In the genomic region with DNA sequence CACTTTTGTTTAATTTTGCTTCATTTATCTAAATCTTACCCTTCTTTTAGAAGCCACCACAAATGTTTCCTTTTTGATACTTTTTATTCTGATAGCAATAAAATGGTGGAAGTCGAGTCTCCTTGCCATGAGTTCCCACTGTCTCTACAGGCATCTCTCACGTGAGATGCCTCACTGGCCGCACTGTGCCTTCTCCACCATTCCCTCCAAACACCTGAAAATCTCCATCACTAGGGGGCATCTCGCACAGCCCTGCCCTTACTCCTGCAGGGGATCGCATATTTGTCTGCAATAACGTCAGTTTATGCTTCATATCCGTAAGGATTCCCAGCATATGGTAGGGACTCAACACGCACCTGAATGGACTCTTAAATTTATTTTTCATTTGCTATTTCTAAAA, we compare ENCODE assay signal across 15 cellular contexts. TPM values are rescaled to one million over a fixed set of nuclear protein-coding genes. Genes with fewer than 3 reads are reported as not detected.
DNase-seq lines count a peak whose midpoint lies in the region; ATAC-seq and TF ChIP-seq lines count a peak whose summit lies in the region.
"Had no signal": no experiment of that assay in that cellular context is flagged by ENCODE, and none has a peak within 500 bp of the region (broad histone marks: within the 10 kb centered on the region; RNA-seq: fewer than 3 reads in every experiment).

No MANE protein-coding gene starts in this region.

- peak; percentile 6 for TF ChIP-seq CTCF in cardiac muscle cell (IDR thresholded peaks at IDR 0.05; ENCODE audit: low read depth, low read length)
- peak; percentile 54; the same call in 1 of the 2 replicates for TF ChIP-seq CTCF in OCI-LY7 (conservative IDR thresholded peaks at IDR 0.05; ENCODE audit: low read length)
- TF ChIP-seq CTCF in endodermal cell (conservative IDR thresholded peaks at IDR 0.05) = peak; percentile 66

- CTCF ChIA-PET in OCI-LY7 (lab: Charles Lee; ENCODE audit: unreplicated experiment) = no interaction called here

- no peaks in the 10 kb centered on the region for H3K9me3 Mint-ChIP-seq in endodermal cell
- H3K9me3 Mint-ChIP-seq: activated naive CD4-positive, alpha-beta T cell treated with anti-CD3 and anti-CD28 coated beads, Interleukin-2, amount 10 ng/mL, durations not matched to agents 7 days and 5 days; naive B cell had no signal

- no peaks in the 10 kb centered on the region for H3K9me3 ChIP-seq in cardiac muscle cell (ENCODE audit: low read depth)
- H3K9me3 ChIP-seq in OCI-LY7 (ENCODE audit: low read length) = no peaks in the 10 kb centered on the region
- H3K9me3 ChIP-seq in endodermal cell (ENCODE audit: control insufficient read depth, low read length) = no peaks in the 10 kb centered on the region

- H3K4me1 ChIP-seq in cardiac muscle cell (ENCODE audit: low read depth) (peaks cover 9% of the 10 kb centered on the region), OCI-LY7 (ENCODE audit: insufficient read depth, low read length, poor library complexity, severe bottlenecking) (no peaks in the 10 kb centered on the region), endodermal cell (ENCODE audit: control insufficient read depth, insufficient read depth, low read length) (no peaks in the 10 kb centered on the region)

- H3K9ac ChIP-seq in endodermal cell (ENCODE audit: extremely low read depth, low read length, poor library complexity, severe bottlenecking) = no peak overlapping the region
- H3K9ac ChIP-seq: KMS-11 had no signal

- intact Hi-C loops in Right ventricle myocardium superior (cut with DNase I) (no loop called here), OCI-LY7 (cut with micrococcal nuclease; ENCODE audit: unreplicated experiment) (no loop called here), left ventricle myocardium superior (cut with micrococcal nuclease) (no loop called here)

- 88 to 91% methylated on average over 5 to 8 of the region's 8 CpGs for WGBS in endodermal cell (ENCODE audit: insufficient coverage in 1 of 2, insufficient read length in 1 of 2), 2 experiments

- H3K4me3 Mint-ChIP-seq in endodermal cell = no peak overlapping the region
- H3K4me3 Mint-ChIP-seq: activated naive CD4-positive, alpha-beta T cell treated with anti-CD3 and anti-CD28 coated beads, Interleukin-2, amount 10 ng/mL, durations not matched to agents 7 days and 5 days; naive B cell had no signal

- peaks cover 3% of the 10 kb centered on the region for H3K4me1 Mint-ChIP-seq in endodermal cell
- H3K4me1 Mint-ChIP-seq: activated naive CD4-positive, alpha-beta T cell treated with anti-CD3 and anti-CD28 coated beads, Interleukin-2, amount 10 ng/mL, durations not matched to agents 7 days and 5 days; naive B cell had no signal

- H3K4me3 ChIP-seq in cardiac muscle cell (no peak overlapping the region), OCI-LY7 (ENCODE audit: low read depth, low read length, poor library complexity, severe bottlenecking) (no peak overlapping the region), endodermal cell (ENCODE audit: low read length) (no peak overlapping the region)

- H3K27me3 ChIP-seq in cardiac muscle cell (no peaks in the 10 kb centered on the region), endodermal cell (ENCODE audit: control insufficient read depth, insufficient read depth, low read length, poor library complexity, severe bottlenecking) (no peaks in the 10 kb centered on the region)

- no TSS peak for BruUV-seq in OCI-LY7 (replicated peaks; lab: Mats Ljungman, UMichigan)

- H3K4me2 ChIP-seq in OCI-LY7 (ENCODE audit: low read length) = no peak overlapping the region
- H3K4me2 ChIP-seq: KMS-11 had no signal

- ATAC-seq in Right ventricle myocardium superior (ENCODE audit: poor library complexity) (no peak), GM19328 (IDR thresholded peaks at IDR 0.05; ENCODE audit: unreplicated experiment) (no peak), left ventricle myocardium superior (no peak)
- ATAC-seq: left cardiac atrium had no signal

- H3K27ac ChIP-seq in cardiac muscle cell (no peak overlapping the region), OCI-LY7 (ENCODE audit: low read depth, low read length, poor library complexity, severe bottlenecking) (no peak overlapping the region), endodermal cell (ENCODE audit: low read depth, low read length) (no peak overlapping the region)
- H3K27ac ChIP-seq: KMS-11 had no signal

- H2AFZ ChIP-seq in OCI-LY7 (ENCODE audit: low read length) = no peak overlapping the region

- no peak overlapping the region for H3K27ac Mint-ChIP-seq in endodermal cell
- H3K27ac Mint-ChIP-seq: activated naive CD4-positive, alpha-beta T cell treated with anti-CD3 and anti-CD28 coated beads, Interleukin-2, amount 10 ng/mL, durations not matched to agents 7 days and 5 days had no signal

- H3K36me3 ChIP-seq in cardiac muscle cell (peaks cover 17% of the 10 kb centered on the region), OCI-LY7 (ENCODE audit: insufficient read depth, low read length) (peaks cover 17% of the 10 kb centered on the region; the same call in 1 of the 2 replicates), endodermal cell (ENCODE audit: control insufficient read depth, insufficient read depth, low read length) (peaks cover 70% of the 10 kb centered on the region)

- H4K20me1 ChIP-seq in OCI-LY7 (ENCODE audit: insufficient read depth, low read length) = no peaks in the 10 kb centered on the region

- H3K9me2 ChIP-seq in OCI-LY7 (ENCODE audit: insufficient read depth, low read length) = no peaks in the 10 kb centered on the region

- H3K36me3 Mint-ChIP-seq in endodermal cell (ENCODE audit: low read depth) = peaks cover 72% of the 10 kb centered on the region

- POLR2A ChIA-PET in OCI-LY7 (lab: Charles Lee) = no interaction called here

- no peaks in the 10 kb centered on the region for H3K79me2 ChIP-seq in OCI-LY7 (ENCODE audit: insufficient read depth, low read depth, low read length)

- DNase-seq in cardiac muscle cell (ENCODE audit: low read depth in 1 of 2, low spot score in 1 of 2) = no peak
- no peak for DNase-seq in Right ventricle myocardium superior
- DNase-seq in OCI-LY7 (ENCODE audit: low spot score) = no peak
- no peak for DNase-seq in endodermal cell
- DNase-seq in activated T-cell treated with anti-CD3 and anti-CD28 coated beads, Interleukin-2, amount 50 U/mL, for 48 hours = no peak
- no peak for DNase-seq in hypothalamus (lab: John Stamatoyannopoulos, UW)
- no peak for DNase-seq in left ventricle myocardium superior
- DNase-seq: activated CD4-positive, alpha-beta T cell treated with anti-CD3 and anti-CD28 coated beads for 48 hours; activated naive CD4-positive, alpha-beta T cell treated with anti-CD3 and anti-CD28 coated beads, Interleukin-2, amount 10 ng/mL, durations not matched to agents 7 days and 5 days; left cardiac atrium; naive B cell; NCI-H2029 treated with DMSO at 0.1 percent for 48 hours; SW 1271 had no signal

- no peaks in the 10 kb centered on the region for H3K27me3 Mint-ChIP-seq in endodermal cell (ENCODE audit: insufficient read depth)
- H3K27me3 Mint-ChIP-seq: activated naive CD4-positive, alpha-beta T cell treated with anti-CD3 and anti-CD28 coated beads, Interleukin-2, amount 10 ng/mL, durations not matched to agents 7 days and 5 days; naive B cell had no signal

RNA-seq across cellular contexts. Expression of a gene that starts 56.3 kb away (rescaled TPM):
- total RNA-seq in cardiac muscle cell (6.2 and 14.0 TPM in 2 replicates), Right ventricle myocardium superior (5.6 TPM), OCI-LY7 (2022) (111 and 122 TPM in 2 replicates), endodermal cell (10 to 100 TPM; 58.7 to 77.1 TPM), left ventricle myocardium superior (5.0 TPM)
- 10.8 and 21.0 TPM in 2 replicates for polyA plus RNA-seq in cardiac muscle cell
- 61.8 and 67.9 TPM in 2 replicates for total RNA-seq in OCI-LY7 (2014; rRNA removed; shearing (Covaris generic))
- polyA plus RNA-seq in endodermal cell (2013, experiment 1 of 2) = 54.0 TPM
- 49.2 TPM for polyA plus RNA-seq in endodermal cell (2013, experiment 2 of 2)

Comparison
In these comparisons a context has a peak if more than half of its experiments do, and no peak if none do; other contexts are left out.
1. CTCF ChIP-seq: peak in every context shown above with its lines; median percentile 66 in endodermal cell; 54 in OCI-LY7; 6 in cardiac muscle cell.